17 cellular contexts compared by ENCODE assay signal in genomic region chr1:211332839-211333238, GRCh38. TPM values are rescaled to one million over a fixed set of nuclear protein-coding genes. Genes with fewer than 3 reads are reported as not detected.
A peak's percentile ranks its signal among the peaks of the same experiment; 100 is the strongest.
DNase-seq lines count a peak whose midpoint lies in the region; ATAC-seq and TF ChIP-seq lines count a peak whose summit lies in the region.
"Had no signal": no experiment of that assay in that cellular context is flagged by ENCODE, and none has a peak within 500 bp of the region (broad histone marks: within the 10 kb centered on the region; RNA-seq: fewer than 3 reads in every experiment).

No MANE protein-coding gene starts in this region.

- peak overlapping the region; percentile 97 for H3K27ac Mint-ChIP-seq in CD8-positive, alpha-beta T cell
- H3K27ac Mint-ChIP-seq in activated naive CD8-positive, alpha-beta T cell treated with anti-CD3 and anti-CD28 coated beads, Interleukin-2, amount 10 ng/mL, durations not matched to agents 7 days and 5 days = peak overlapping the region; percentile 5
- H3K27ac Mint-ChIP-seq: endodermal cell had no signal

- POLR2A ChIA-PET in CD8-positive, alpha-beta T cell (lab: Charles Lee) = no interaction called here
- POLR2A ChIA-PET in HEK293 (lab: Yijun Ruan, JAX) = no interaction called here
- POLR2A ChIA-PET in activated naive CD8-positive, alpha-beta T cell treated with anti-CD3 and anti-CD28 coated beads, Interleukin-2, amount 10 ng/mL, durations not matched to agents 7 days and 5 days (lab: Charles Lee) = interaction anchor here (0.9 kb wide), 1 partner anchor 50 kb away, joined by 3 read pairs; no protein-coding TSS in a partner anchor

- H3K4me1 ChIP-seq in CD8-positive, alpha-beta T cell (ENCODE audit: insufficient read depth, low read length) = peaks cover 86% of the 10 kb centered on the region
- peaks cover 6% of the 10 kb centered on the region for H3K4me1 ChIP-seq in HEK293 (ENCODE audit: control insufficient read depth, insufficient read depth, low read length)
- peaks cover 16% of the 10 kb centered on the region for H3K4me1 ChIP-seq in mesenchymal stem cell (ENCODE audit: control insufficient read depth, insufficient read depth, low read depth, low read length)

- H2AK5ac ChIP-seq in mesenchymal stem cell (ENCODE audit: low read length, severe bottlenecking) = no peak overlapping the region

- H4K91ac ChIP-seq in mesenchymal stem cell (ENCODE audit: low read length) = no peak overlapping the region

- no peaks in the 10 kb centered on the region for H3K27me3 Mint-ChIP-seq in CD8-positive, alpha-beta T cell (ENCODE audit: low read depth)
- H3K27me3 Mint-ChIP-seq in activated naive CD8-positive, alpha-beta T cell treated with anti-CD3 and anti-CD28 coated beads, Interleukin-2, amount 10 ng/mL, durations not matched to agents 7 days and 5 days = no peaks in the 10 kb centered on the region

- H3K23ac ChIP-seq in mesenchymal stem cell (ENCODE audit: low read length in 2 of 2) = no peak overlapping the region

- ATAC-seq in CD8-positive, alpha-beta T cell = no peak
- no peak for ATAC-seq in activated naive CD8-positive, alpha-beta T cell treated with anti-CD3 and anti-CD28 coated beads, Interleukin-2, amount 10 ng/mL, durations not matched to agents 7 days and 5 days (ENCODE audit: low read depth)
- ATAC-seq: PC-3 had no signal

- H3K14ac ChIP-seq in mesenchymal stem cell (ENCODE audit: low read length in 2 of 2) = no peak overlapping the region

- peaks cover 20% of the 10 kb centered on the region for H3K36me3 Mint-ChIP-seq in CD8-positive, alpha-beta T cell
- H3K36me3 Mint-ChIP-seq in activated naive CD8-positive, alpha-beta T cell treated with anti-CD3 and anti-CD28 coated beads, Interleukin-2, amount 10 ng/mL, durations not matched to agents 7 days and 5 days = peaks cover 35% of the 10 kb centered on the region

- intact Hi-C loops in CD8-positive, alpha-beta T cell (cut with DNase I, micrococcal nuclease) = no loop called here

- H4K8ac ChIP-seq in mesenchymal stem cell (ENCODE audit: low read length) = no peak overlapping the region

- no peaks in the 10 kb centered on the region for H3K9me3 ChIP-seq in CD8-positive, alpha-beta T cell (ENCODE audit: low read length)
- H3K9me3 ChIP-seq in HEK293 (ENCODE audit: control insufficient read depth, insufficient read depth, low read depth, low read length) (no peaks in the 10 kb centered on the region), mesenchymal stem cell (ENCODE audit: control insufficient read depth, low read length) (no peaks in the 10 kb centered on the region)
- H3K9me3 ChIP-seq: BLaER1, tibial artery had no signal

- WGBS in mesenchymal stem cell = 93% methylated on average over 2 of the region's 2 CpGs

- no peak overlapping the region for H3K4me3 Mint-ChIP-seq in CD8-positive, alpha-beta T cell
- no peak overlapping the region for H3K4me3 Mint-ChIP-seq in activated naive CD8-positive, alpha-beta T cell treated with anti-CD3 and anti-CD28 coated beads, Interleukin-2, amount 10 ng/mL, durations not matched to agents 7 days and 5 days
- H3K4me3 Mint-ChIP-seq: endodermal cell had no signal

- H3K18ac ChIP-seq in mesenchymal stem cell (ENCODE audit: low read depth in 1 of 2, low read length in 2 of 2) = no peak overlapping the region

- no peak overlapping the region for H2BK5ac ChIP-seq in mesenchymal stem cell (ENCODE audit: low read depth, low read length, poor library complexity, severe bottlenecking)

- no peaks in the 10 kb centered on the region for H3K27me3 ChIP-seq in CD8-positive, alpha-beta T cell (ENCODE audit: insufficient read depth, low read length)
- H3K27me3 ChIP-seq in mesenchymal stem cell (ENCODE audit: control insufficient read depth in 1 of 2, insufficient read depth in 1 of 2, low read length in 2 of 2) = peaks cover 0 to 25% of the 10 kb centered on the region in 2 experiments
- H3K27me3 ChIP-seq: BLaER1, cardiac muscle cell, tibial artery had no signal

- DNase-seq in CD8-positive, alpha-beta T cell = no peak
- DNase-seq in activated naive CD8-positive, alpha-beta T cell treated with anti-CD3 and anti-CD28 coated beads, Interleukin-2, amount 10 ng/mL, durations not matched to agents 7 days and 5 days = no peak
- DNase-seq in mesenchymal stem cell (peak; percentile 47), Ammon's horn (ENCODE audit: low spot score) (no peak), iPS-NIHi7 (ENCODE audit: extremely low spot score) (no peak), retina (no peak)
- DNase-seq: activated naive CD4-positive, alpha-beta T cell treated with Interleukin-2 at 50 U/mL for 16 hours; endodermal cell; mesendoderm; NCI-H1694 treated with DMSO at 0.1 percent for 48 hours; NCI-H524 treated with DMSO at 0.1 percent for 48 hours; nucleus accumbens; PC-3; tibial artery had no signal

- TF ChIP-seq CTCF in CD8-positive, alpha-beta T cell (IDR thresholded peaks at IDR 0.05) = no peak
- TF ChIP-seq CTCF in HEK293 (tag by site-specific recombination; IDR thresholded peaks at IDR 0.05) = no peak

- no peak overlapping the region for H3K9ac ChIP-seq in mesenchymal stem cell (ENCODE audit: low read length)
- H3K9ac ChIP-seq: BLaER1 had no signal

- H2BK15ac ChIP-seq in mesenchymal stem cell (ENCODE audit: low read depth, poor library complexity, severe bottlenecking) = no peak overlapping the region

- H2BK120ac ChIP-seq in mesenchymal stem cell (ENCODE audit: low read depth, low read length) = no peak overlapping the region

- H2BK12ac ChIP-seq in mesenchymal stem cell (ENCODE audit: low read length in 2 of 2) = no peak overlapping the region

- CTCF ChIA-PET in CD8-positive, alpha-beta T cell (lab: Charles Lee) = interaction anchor here (0.9 kb wide), 1 partner anchor 146 kb away, joined by 3 read pairs; no protein-coding TSS in a partner anchor
- CTCF ChIA-PET in HEK293 (lab: Yijun Ruan, JAX) = interaction anchor here (0.7 to 1.9 kb wide), 3 partner anchors 9 to 290 kb away, joined by 3 to 8 read pairs (median 4); no protein-coding TSS in a partner anchor

- no peaks in the 10 kb centered on the region for H3K36me3 ChIP-seq in CD8-positive, alpha-beta T cell (ENCODE audit: insufficient read depth, low read length)
- H3K36me3 ChIP-seq in HEK293 (ENCODE audit: control insufficient read depth in 2 of 2, insufficient read depth in 1 of 2, low read length in 2 of 2) (no peaks in the 10 kb centered on the region), mesenchymal stem cell (ENCODE audit: control insufficient read depth in 1 of 2, insufficient read depth in 2 of 2, low read depth in 1 of 2, low read length in 2 of 2) (peaks cover 0 to 3% of the 10 kb centered on the region in 2 experiments)
- H3K36me3 ChIP-seq: cardiac muscle cell, tibial artery had no signal

- no peak overlapping the region for H2AFZ ChIP-seq in mesenchymal stem cell (ENCODE audit: low read depth, low read length)

- H3K4me3 ChIP-seq in CD8-positive, alpha-beta T cell (ENCODE audit: low read depth, low read length) = no peak overlapping the region
- no peak overlapping the region for H3K4me3 ChIP-seq in HEK293 (ENCODE audit: low read depth, low read length)
- H3K4me3 ChIP-seq in mesenchymal stem cell (ENCODE audit: insufficient read depth in 1 of 2, low read depth in 1 of 2, low read length in 2 of 2) = no peak overlapping the region
- H3K4me3 ChIP-seq: BLaER1, cardiac muscle cell, tibial artery had no signal

- no peak overlapping the region for H3K4ac ChIP-seq in mesenchymal stem cell (ENCODE audit: low read depth in 1 of 2, low read length in 2 of 2)

- H3K27ac ChIP-seq in CD8-positive, alpha-beta T cell (ENCODE audit: low read depth, low read length) = no peak overlapping the region
- H3K27ac ChIP-seq in HEK293 (ENCODE audit: extremely low read depth, low read depth, low read length) (no peak overlapping the region), mesenchymal stem cell (ENCODE audit: low read length, poor library complexity, severe bottlenecking) (no peak overlapping the region)
- H3K27ac ChIP-seq: BLaER1, cardiac muscle cell, tibial artery had no signal

- no peak overlapping the region for H3K4me2 ChIP-seq in mesenchymal stem cell (ENCODE audit: low read length, poor library complexity, severe bottlenecking)

- peaks cover 39% of the 10 kb centered on the region for H3K79me1 ChIP-seq in mesenchymal stem cell (replicated peaks; ENCODE audit: low read length, poor library complexity, severe bottlenecking)

- H3K9me3 Mint-ChIP-seq in CD8-positive, alpha-beta T cell = no peaks in the 10 kb centered on the region
- H3K9me3 Mint-ChIP-seq in activated naive CD8-positive, alpha-beta T cell treated with anti-CD3 and anti-CD28 coated beads, Interleukin-2, amount 10 ng/mL, durations not matched to agents 7 days and 5 days = no peaks in the 10 kb centered on the region
- H3K9me3 Mint-ChIP-seq: endodermal cell had no signal

- H3K4me1 Mint-ChIP-seq in CD8-positive, alpha-beta T cell (ENCODE audit: low read depth) = peaks cover 92% of the 10 kb centered on the region
- H3K4me1 Mint-ChIP-seq in activated naive CD8-positive, alpha-beta T cell treated with anti-CD3 and anti-CD28 coated beads, Interleukin-2, amount 10 ng/mL, durations not matched to agents 7 days and 5 days = peaks cover 82% of the 10 kb centered on the region

TF ChIP-seq in HEK293, 187 proteins besides CTCF, POLR2A, EP300 and RAD21 (continues in another document):
- TF ChIP-seq ZNF292 (tag by site-specific recombination; IDR thresholded peaks at IDR 0.05; ENCODE audit: borderline replicate concordance, low read depth) (no peak), ZNF23 (tag by site-specific recombination; IDR thresholded peaks at IDR 0.05; ENCODE audit: borderline replicate concordance) (no peak), OSR2 (tag by site-specific recombination; IDR thresholded peaks at IDR 0.05) (no peak), PRDM1 (tag by site-specific recombination; IDR thresholded peaks at IDR 0.05) (peak; percentile 53; the same call in 1 of the 2 replicates), ZBTB6 (tag by site-specific recombination; IDR thresholded peaks at IDR 0.05) (no peak)

RNA-seq across cellular contexts. Expression of gene TRAF5, which starts 6.2 kb away (rescaled TPM):
- 10 to 100 TPM; 20.5 to 24.0 TPM for total RNA-seq in CD8-positive, alpha-beta T cell
- total RNA-seq in activated naive CD8-positive, alpha-beta T cell treated with anti-CD3 and anti-CD28 coated beads, Interleukin-2, amount 10 ng/mL, durations not matched to agents 7 days and 5 days = 10 to 100 TPM; 82.2 to 84.0 TPM
- polyA plus RNA-seq in mesenchymal stem cell (2013, experiment 1 of 2) = 10.5 TPM
- 10.5 TPM for polyA plus RNA-seq in mesenchymal stem cell (2013, experiment 2 of 2)
